1 cellular context compared by ENCODE assay signal in the genomic region with DNA sequence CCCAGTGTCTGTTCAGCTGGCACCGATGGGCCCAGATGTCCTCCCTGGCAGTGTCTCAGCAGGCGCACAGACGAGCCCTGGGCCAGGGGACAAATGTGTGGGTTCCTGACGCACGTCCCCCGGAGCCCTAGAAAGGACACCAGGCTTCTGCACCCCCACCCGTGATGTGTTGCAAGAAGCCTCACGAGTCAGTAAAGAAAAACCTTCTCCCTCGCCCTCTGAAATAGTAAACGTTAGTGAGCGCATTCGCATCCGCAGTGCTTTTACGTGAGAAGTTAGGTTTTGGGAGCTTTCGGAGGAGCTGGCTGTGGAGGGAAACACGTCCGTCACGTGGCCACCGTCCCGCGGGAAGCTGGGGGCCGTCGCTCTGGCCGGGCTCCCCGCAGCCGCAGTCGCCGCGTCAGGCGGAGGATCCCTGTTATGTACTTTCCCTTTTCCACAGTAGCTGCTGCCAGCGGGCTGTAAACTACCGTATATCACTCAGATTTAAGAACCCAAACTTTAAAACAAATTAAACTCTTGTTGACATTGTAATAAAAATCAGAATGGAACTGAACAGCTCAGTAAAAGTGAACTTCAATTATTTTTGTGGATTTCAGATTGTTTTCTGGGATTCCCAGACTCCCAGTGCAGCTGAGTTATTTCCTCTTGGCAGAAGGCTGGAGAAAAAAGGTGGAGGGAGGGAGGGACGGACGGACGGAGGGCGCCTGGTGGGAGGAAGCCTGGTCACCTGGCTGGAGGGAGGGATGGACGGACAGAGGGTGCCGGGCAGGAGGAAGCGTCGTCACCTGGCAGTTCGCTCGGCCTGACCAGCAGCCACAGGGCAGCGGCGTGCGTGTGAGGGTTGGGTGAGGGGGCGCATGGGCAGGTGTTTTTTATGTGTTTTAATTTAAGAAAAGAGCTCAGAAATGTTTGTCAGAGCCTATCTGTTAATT.
A peak's percentile ranks its signal among the peaks of the same experiment; 100 is the strongest.
TF ChIP-seq lines count a peak whose summit lies in the region.

No MANE protein-coding gene starts in this region.

TF ChIP-seq in H1, 55 proteins besides CTCF, POLR2A, EP300 and RAD21 (continued from another document):
- TF ChIP-seq JUN (IDR thresholded peaks at IDR 0.05; ENCODE audit: low read depth, low read length) (no peak), HDAC6 (IDR thresholded peaks at IDR 0.05; ENCODE audit: low read depth, low read length) (no peak), USF2 (IDR thresholded peaks at IDR 0.05; ENCODE audit: low read length) (0 out of 2 replicates have a peak, but pooled peaks have one; percentile 8), SUZ12 (IDR thresholded peaks at IDR 0.05; ENCODE audit: low read length) (peak; percentile 26; the same call in 1 of the 2 replicates), GABPA (IDR thresholded peaks at IDR 0.05; ENCODE audit: borderline replicate concordance, insufficient read depth, low read length) (no peak)
TF ChIP-seq in H1: peak in this region for 4.
